Comparison of ENCODE assay signal across 13 cellular contexts in genomic region chr5:173452098-173452497, GRCh38.
DNase-seq lines count a peak whose midpoint lies in the region; ATAC-seq and TF ChIP-seq lines count a peak whose summit lies in the region.
"Had no signal": no experiment of that assay in that cellular context is flagged by ENCODE, and none has a peak within 500 bp of the region (broad histone marks: within the 10 kb centered on the region; RNA-seq: fewer than 3 reads in every experiment).

No MANE protein-coding gene starts in this region.

- H3K27me3 ChIP-seq in GM23248 (replicated peaks; ENCODE audit: insufficient read depth) (no peaks in the 10 kb centered on the region), psoas muscle (ENCODE audit: insufficient read depth in 3 of 3, low read length in 2 of 3) (no peaks in the 10 kb centered on the region)

- peak overlapping the region; percentile 52 for H3K9ac ChIP-seq in GM23248

- H3K4me2 ChIP-seq in GM23248 (ENCODE audit: unreplicated experiment) = peak overlapping the region; percentile 54
- H3K4me2 ChIP-seq in OCI-LY7 (ENCODE audit: low read length) = no peak overlapping the region

- POLR2A ChIA-PET in OCI-LY7 (lab: Charles Lee) = interaction anchor here (0.6 kb wide), 1 partner anchor 90 kb away, joined by 3 read pairs; no protein-coding TSS in a partner anchor

- peaks cover 57% of the 10 kb centered on the region for H3F3A ChIP-seq in GM23248 (ENCODE audit: insufficient read depth)

- peak; percentile 71 to 78 (median 76) for ATAC-seq in psoas muscle
- ATAC-seq in HG02970 (IDR thresholded peaks at IDR 0.05; ENCODE audit: low FRiP score, unreplicated experiment) = no peak
- ATAC-seq: mucosa of descending colon had no signal

- no peak overlapping the region for H3K4me3 ChIP-seq in GM23248
- H3K4me3 ChIP-seq in fibroblast of villous mesenchyme (ENCODE audit: low read depth, low read length) = no peak overlapping the region
- no peak overlapping the region for H3K4me3 ChIP-seq in psoas muscle
- H3K4me3 ChIP-seq in OCI-LY7 (ENCODE audit: low read depth, low read length, poor library complexity, severe bottlenecking) = no peak overlapping the region
- H3K4me3 ChIP-seq: mucosa of descending colon had no signal

- H4K20me1 ChIP-seq in GM23248 (ENCODE audit: insufficient read depth) (no peaks in the 10 kb centered on the region), OCI-LY7 (ENCODE audit: insufficient read depth, low read length) (no peaks in the 10 kb centered on the region)

- H3K27ac ChIP-seq in GM23248 (peak overlapping the region; percentile 96), psoas muscle (peak overlapping the region; percentile 96), OCI-LY7 (ENCODE audit: low read depth, low read length, poor library complexity, severe bottlenecking) (no peak overlapping the region)

- peak; percentile 84 for DNase-seq in GM23248
- peak; percentile 75 for DNase-seq in SKM-1 treated with dmso at 0.1 percent for 144 hours (lab: John Stamatoyannopoulos, UW; ENCODE audit: unreplicated experiment)
- peak; percentile 79 for DNase-seq in fibroblast of villous mesenchyme (ENCODE audit: low read depth)
- DNase-seq in psoas muscle = peak; percentile 57 to 74
- no peak for DNase-seq in cerebellar cortex (ENCODE audit: low spot score)
- no peak for DNase-seq in ecto neural progenitor cell (ENCODE audit: low spot score)
- DNase-seq in OCI-LY7 (ENCODE audit: low spot score) = no peak
- DNase-seq: activated CD4-positive, alpha-beta T cell treated with anti-CD3 and anti-CD28 coated beads for 48 hours; activated naive CD8-positive, alpha-beta T cell treated with anti-CD3 and anti-CD28 coated beads for 36 hours; DMS153; NCI-H1417 treated with DMSO at 0.1 percent for 48 hours had no signal

- in situ Hi-C loops in GM23248 (cut with MboI) = no loop called here

- H3K4me1 ChIP-seq in GM23248 (ENCODE audit: insufficient read depth) = peaks cover 65% of the 10 kb centered on the region
- H3K4me1 ChIP-seq in psoas muscle = peaks cover 54% of the 10 kb centered on the region
- H3K4me1 ChIP-seq in OCI-LY7 (ENCODE audit: insufficient read depth, low read length, poor library complexity, severe bottlenecking) = no peaks in the 10 kb centered on the region

- H2AFZ ChIP-seq in GM23248 = no peak overlapping the region
- H2AFZ ChIP-seq in OCI-LY7 (ENCODE audit: low read length) = no peak overlapping the region

- H3K36me3 ChIP-seq in GM23248 (ENCODE audit: low read depth) (no peaks in the 10 kb centered on the region), psoas muscle (ENCODE audit: insufficient read depth in 1 of 2, low read depth in 1 of 2) (no peaks in the 10 kb centered on the region), OCI-LY7 (ENCODE audit: insufficient read depth, low read length) (no peaks in the 10 kb centered on the region)

- CTCF ChIA-PET in OCI-LY7 (lab: Charles Lee; ENCODE audit: unreplicated experiment) = interaction anchor here (0.6 kb wide), 1 partner anchor 27 kb away, joined by 3 read pairs; no protein-coding TSS in a partner anchor

- H3K9me2 ChIP-seq in GM23248 (ENCODE audit: insufficient read depth) (no peaks in the 10 kb centered on the region), OCI-LY7 (ENCODE audit: insufficient read depth, low read length) (no peaks in the 10 kb centered on the region)

- H3K9me3 ChIP-seq in GM23248 (ENCODE audit: low read depth) (no peaks in the 10 kb centered on the region), psoas muscle (no peaks in the 10 kb centered on the region), OCI-LY7 (ENCODE audit: low read length) (no peaks in the 10 kb centered on the region)
- H3K9me3 ChIP-seq: mucosa of descending colon had no signal

- TF ChIP-seq CTCF in fibroblast of villous mesenchyme (IDR thresholded peaks at IDR 0.05; ENCODE audit: insufficient read depth, low read depth, low read length) (no peak), psoas muscle (IDR thresholded peaks at IDR 0.05) (no peak), OCI-LY7 (conservative IDR thresholded peaks at IDR 0.05; ENCODE audit: low read length) (no peak)

- no peaks in the 10 kb centered on the region for H3K79me2 ChIP-seq in GM23248 (ENCODE audit: insufficient read depth)
- H3K79me2 ChIP-seq in OCI-LY7 (ENCODE audit: insufficient read depth, low read depth, low read length) = no peaks in the 10 kb centered on the region

- intact Hi-C loops in psoas muscle (cut with DNase I) = loop anchor here (5.0 to 10.0 kb wide), 2 partner anchors 120 to 313 kb away; no protein-coding TSS in a partner anchor
- intact Hi-C loops in OCI-LY7 (cut with micrococcal nuclease; ENCODE audit: unreplicated experiment) = loop anchor here (5.0 kb wide), 1 partner anchor 120 kb away; no protein-coding TSS in a partner anchor

- WGBS in GM23248 (ENCODE audit: low coverage in 1 of 2, low lambda C conversion rate in 2 of 2, missing lambda C conversion rate in 2 of 2), 2 experiments = 18 to 22% methylated on average over 5 of the region's 5 CpGs
- WGBS in psoas muscle, 3 donors = 21 to 26% (median 23%) methylated on average over 5 of the region's 5 CpGs

- BruUV-seq in OCI-LY7 (replicated peaks; lab: Mats Ljungman, UMichigan) = no TSS peak

Comparison
In these comparisons a context has a peak if more than half of its experiments do, and no peak if none do; other contexts are left out.
1. DNase-seq: peak in GM23248 (single experiment), SKM-1 treated with dmso at 0.1 percent for 144 hours (single experiment), fibroblast of villous mesenchyme (single experiment) and psoas muscle (2 of 2); none in cerebellar cortex (single experiment), ecto neural progenitor cell (single experiment) and OCI-LY7 (single experiment).